Comparison of ENCODE assay signal across 19 cellular contexts in the genomic region with DNA sequence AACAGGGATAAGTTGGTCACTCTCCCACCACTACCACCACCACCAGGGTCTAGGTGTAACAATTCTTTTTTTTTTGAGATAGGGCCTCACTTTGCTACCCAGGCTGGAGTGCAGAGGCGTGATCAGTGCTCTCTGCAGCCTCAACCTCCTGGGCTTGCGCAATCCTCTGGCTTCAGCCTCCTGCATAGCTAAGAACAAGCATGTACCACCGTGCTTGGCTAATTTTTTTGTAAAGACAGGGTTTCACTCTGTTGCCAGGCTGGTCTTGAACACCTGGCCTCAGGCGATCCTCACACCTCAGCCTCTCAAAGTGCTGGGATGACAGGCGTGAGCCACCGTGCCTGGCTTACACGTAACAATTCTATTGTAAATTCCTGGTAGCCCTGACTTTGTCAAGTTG. TPM values are rescaled to one million over a fixed set of nuclear protein-coding genes. Genes with fewer than 3 reads are reported as not detected.
DNase-seq lines count a peak whose midpoint lies in the region; ATAC-seq, FAIRE-seq and TF ChIP-seq lines count a peak whose summit lies in the region.
"Had no signal": no experiment of that assay in that cellular context is flagged by ENCODE, and none has a peak within 500 bp of the region (broad histone marks: within the 10 kb centered on the region; RNA-seq: fewer than 3 reads in every experiment).

No MANE protein-coding gene starts in this region.

- TF ChIP-seq POLR2A in A549 (IDR thresholded peaks at IDR 0.05; ENCODE audit: low read length) (no peak), HepG2 (IDR thresholded peaks at IDR 0.05; ENCODE audit: insufficient read depth in 1 of 2, low read depth in 2 of 2, low read length in 2 of 2) (no peak)

- H3K27me3 ChIP-seq in KMS-11 (ENCODE audit: insufficient read depth, low read depth) (no peaks in the 10 kb centered on the region), HepG2 (ENCODE audit: control insufficient read depth in 1 of 2, insufficient read depth in 2 of 2, low read length in 2 of 2) (no peaks in the 10 kb centered on the region), PC-9 (ENCODE audit: insufficient read depth, low read depth) (no peaks in the 10 kb centered on the region)

- H3K4me1 ChIP-seq in A549, result no peaks in the 10 kb centered on the region
- H3K4me1 ChIP-seq in KMS-11 (ENCODE audit: low read depth, poor library complexity, severe bottlenecking), result peaks cover 25% of the 10 kb centered on the region
- H3K4me1 ChIP-seq in HepG2 (ENCODE audit: insufficient read depth, low read length), result peaks cover 47% of the 10 kb centered on the region
- peaks cover 17% of the 10 kb centered on the region for H3K4me1 ChIP-seq in PC-9 (replicated peaks; ENCODE audit: insufficient read depth)

- intact Hi-C loops in HepG2 (cut with micrococcal nuclease; ENCODE audit: unreplicated experiment) (loop anchor here (10.0 kb wide), 1 partner anchor 50 kb away; a partner anchor contains a TSS), PC-9 (cut with micrococcal nuclease; ENCODE audit: unreplicated experiment) (no loop called here)

- WGBS in A549 (ENCODE audit: missing lambda C conversion rate), result 80% methylated on average over 7 of the region's 7 CpGs
- WGBS in HepG2 (ENCODE audit: low lambda C conversion rate), result 86% methylated on average over 7 of the region's 7 CpGs

- no peak overlapping the region for H3K4me3 Mint-ChIP-seq in T-helper 17 cell
- H3K4me3 Mint-ChIP-seq: HFFc6 had no signal

- H3K4me2 ChIP-seq in A549 (no peak overlapping the region), KMS-11 (peak overlapping the region; percentile 36; the same call in 1 of the 2 replicates), HepG2 (ENCODE audit: low read depth, low read length) (no peak overlapping the region), PC-9 (no peak overlapping the region)

- H3K9me3 ChIP-seq in A549, result no peaks in the 10 kb centered on the region
- no peaks in the 10 kb centered on the region for H3K9me3 ChIP-seq in T-helper 17 cell (ENCODE audit: control insufficient read depth, low read length, poor library complexity, severe bottlenecking)
- no peaks in the 10 kb centered on the region for H3K9me3 ChIP-seq in HepG2 (ENCODE audit: low read length)
- no peaks in the 10 kb centered on the region for H3K9me3 ChIP-seq in PC-9 (ENCODE audit: insufficient read depth, low read depth)

- H3K27ac Mint-ChIP-seq in T-helper 17 cell, result peak overlapping the region; percentile 57
- H3K27ac Mint-ChIP-seq: HFFc6 had no signal

- peaks cover 3% of the 10 kb centered on the region for H3K36me3 Mint-ChIP-seq in T-helper 17 cell (ENCODE audit: low read depth)

- TF ChIP-seq CTCF in A549 (IDR thresholded peaks at IDR 0.05), result no peak
- TF ChIP-seq CTCF in KMS-11 (conservative IDR thresholded peaks at IDR 0.05; ENCODE audit: low read depth, low read length), result no peak
- no peak for TF ChIP-seq CTCF in HepG2 (CRISPR knock-in tag; IDR thresholded peaks at IDR 0.05)
- no peak for TF ChIP-seq CTCF in PC-9 (conservative IDR thresholded peaks at IDR 0.05)

- TF ChIP-seq RAD21 in A549 (conservative IDR thresholded peaks at IDR 0.05 in 1 of 2, IDR thresholded peaks at IDR 0.05 in 1 of 2) (no peak), HepG2 (CRISPR knock-in tag; IDR thresholded peaks at IDR 0.05) (no peak)

- no peaks in the 10 kb centered on the region for H3K27me3 Mint-ChIP-seq in T-helper 17 cell

- BruUV-seq in HepG2 (replicated peaks; lab: Mats Ljungman, UMichigan) (no TSS peak), PC-9 (replicated peaks; lab: Mats Ljungman, UMichigan) (no TSS peak)

- H3K4me3 ChIP-seq in A549, result no peak overlapping the region
- H3K4me3 ChIP-seq in KMS-11 (IDR thresholded peaks at IDR 0.05; ENCODE audit: insufficient read depth, low read depth, low read length), result no peak overlapping the region
- H3K4me3 ChIP-seq in HepG2 (replicated peaks in 1 of 3; ENCODE audit: insufficient read depth in 1 of 3, low read depth in 2 of 3, low read length in 3 of 3), result no peak overlapping the region
- no peak overlapping the region for H3K4me3 ChIP-seq in PC-9

- no peaks in the 10 kb centered on the region for H3K36me3 ChIP-seq in KMS-11 (ENCODE audit: insufficient read depth)
- no peaks in the 10 kb centered on the region for H3K36me3 ChIP-seq in HepG2 (replicated peaks in 1 of 2; ENCODE audit: control insufficient read depth in 1 of 2, insufficient read depth in 2 of 2, low read length in 2 of 2)
- no peaks in the 10 kb centered on the region for H3K36me3 ChIP-seq in PC-9 (ENCODE audit: low read depth)

- H3K79me2 ChIP-seq in KMS-11 (ENCODE audit: insufficient read depth, low read depth) (no peaks in the 10 kb centered on the region), HepG2 (ENCODE audit: insufficient read depth, low read length) (peaks cover 36% of the 10 kb centered on the region), PC-9 (ENCODE audit: low read depth) (no peaks in the 10 kb centered on the region)

- no peaks in the 10 kb centered on the region for H3K9me2 ChIP-seq in PC-9 (ENCODE audit: insufficient read depth)

- CTCF ChIA-PET in A549 (lab: Yijun Ruan, JAX) (no interaction called here), HepG2 (lab: Yijun Ruan, JAX; ENCODE audit: low intra/inter-chr PET ratio, low total read pairs) (no interaction called here), PC-9 (lab: Charles Lee) (no interaction called here)

- no peak overlapping the region for H3K27ac ChIP-seq in A549
- H3K27ac ChIP-seq in KMS-11, result no peak overlapping the region
- no peak overlapping the region for H3K27ac ChIP-seq in HepG2 (ENCODE audit: extremely low read length, insufficient read depth, low read length)
- no peak overlapping the region for H3K27ac ChIP-seq in PC-9

- H4K20me1 ChIP-seq in KMS-11 (ENCODE audit: insufficient read depth) (no peaks in the 10 kb centered on the region), HepG2 (ENCODE audit: insufficient read depth, low read length) (peaks cover 5% of the 10 kb centered on the region; the same call in 1 of the 2 replicates), PC-9 (ENCODE audit: insufficient read depth) (no peaks in the 10 kb centered on the region)

- ATAC-seq in A549 (no peak), T-helper 17 cell (no peak), HepG2 (no peak), GM18909 (IDR thresholded peaks at IDR 0.05; ENCODE audit: poor library complexity, unreplicated experiment) (no peak), HG03469 (IDR thresholded peaks at IDR 0.05; ENCODE audit: unreplicated experiment) (no peak)
- ATAC-seq: SK-N-SH treated with all-trans-retinoic acid at 6 μM for 48 hours had no signal

- H3K4me1 Mint-ChIP-seq in T-helper 17 cell, result peaks cover 54% of the 10 kb centered on the region

- no peak for TF ChIP-seq EP300 in A549 (IDR thresholded peaks at IDR 0.05)
- TF ChIP-seq EP300 in HepG2 (IDR thresholded peaks at IDR 0.05; ENCODE audit: low read depth in 2 of 2, low read length in 2 of 2), result no peak
- TF ChIP-seq EP300 in HepG2 (CRISPR knock-in tag; IDR thresholded peaks at IDR 0.05; ENCODE audit: borderline replicate concordance), result no peak

- DNase-seq in A549 (ENCODE audit: low read depth in 1 of 2, low spot score in 1 of 2) (no peak), T-helper 17 cell (no peak), HepG2 (ENCODE audit: low spot score) (no peak), PC-9 (no peak)
- DNase-seq in stimulated activated naive CD4-positive, alpha-beta T cell (lab: John Stamatoyannopoulos, UW), result no peak
- DNase-seq: C1 segment of cervical spinal cord, COR-L47, DMS153, HFFc6, IMR-90, NCI-H1436, NCI-H2081, NCI-H748 treated with DMSO at 0.1 percent for 48 hours, SHP77 treated with DMSO at 0.1 percent for 48 hours had no signal

- no peak overlapping the region for H2AFZ ChIP-seq in KMS-11 (ENCODE audit: low read depth)
- H2AFZ ChIP-seq in HepG2 (ENCODE audit: low read length), result no peak overlapping the region
- no peak overlapping the region for H2AFZ ChIP-seq in PC-9

- FAIRE-seq in A549 (lab: Jason Lieb, UNC), result no peak
- no peak for FAIRE-seq in HepG2 (lab: Jason Lieb, UNC)
- FAIRE-seq: GM19239 had no signal

- peaks cover 7% of the 10 kb centered on the region; the same call in 1 of the 2 replicates for H3F3A ChIP-seq in PC-9 (ENCODE audit: insufficient read depth, low read depth)

- POLR2A ChIA-PET in A549 (lab: Yijun Ruan, JAX) (no interaction called here), HepG2 (lab: Yijun Ruan, JAX) (no interaction called here), PC-9 (lab: Charles Lee; ENCODE audit: unreplicated experiment) (no interaction called here)

- no peak overlapping the region for H3K9ac ChIP-seq in KMS-11
- H3K9ac ChIP-seq in HepG2 (ENCODE audit: insufficient read depth, low read depth, low read length), result no peak overlapping the region

- in situ Hi-C loops in HepG2 (cut with HindIII; ENCODE audit: extremely low pct_ligation_motif_present, low pct_unique_long_range_greater_than_20kb), result no loop called here

RNA-seq across cellular contexts. Expression of a gene that starts 27.5 kb away (rescaled TPM):
- polyA plus RNA-seq in A549 (2011; rRNA removed) (2.0 and 3.1 TPM in 2 replicates), A549 (2017; fragmentation: RNase III; extraction: RNeasy Plus Mini Kit Qiagen cat#74134 plus additional on column Dnase treatment) (0.42 to 0.50 TPM (median 0.49 TPM) in 3 replicates), HepG2 (2011; rRNA removed) (12.9 and 15.3 TPM in 2 replicates)
- polyA plus RNA-seq in A549 (2012; cell fraction: cytosol; rRNA removed), result 0.42 and 0.53 TPM in 2 replicates
- polyA plus RNA-seq in A549 (2012; cell fraction: nucleus; rRNA removed), result 0.29 and 0.31 TPM in 2 replicates
- 2.4 and 4.8 TPM in 2 replicates for polyA minus RNA-seq in A549 (2011; rRNA and poly(A)+ RNA removed)
- total RNA-seq in T-helper 17 cell (10 to 100 TPM; 13.9 to 16.6 TPM), HepG2 (2016; rRNA removed; fragmentation: Illumina TruSeq; extraction: Trizol) (14.4 and 19.8 TPM in 2 replicates), PC-9 (2021) (19.5 and 19.8 TPM in 2 replicates)
- total RNA-seq in HepG2 (2016; cell fraction: cytosol; rRNA removed; fragmentation: Illumina TruSeq; extraction: Trizol; ENCODE audit: low read depth), result 3.5 and 3.6 TPM in 2 replicates
- total RNA-seq in HepG2 (2016; cell fraction: insoluble cytoplasmic fraction; rRNA removed; fragmentation: Illumina TruSeq; extraction: Trizol), result 14.0 and 19.0 TPM in 2 replicates
- 12.4 and 12.5 TPM in 2 replicates for total RNA-seq in HepG2 (2016; cell fraction: membrane; rRNA removed; fragmentation: Illumina TruSeq; extraction: Trizol)
- total RNA-seq in HepG2 (2016; cell fraction: nucleus; rRNA removed; fragmentation: Illumina TruSeq; extraction: Trizol), result 8.5 and 10.2 TPM in 2 replicates
- polyA plus RNA-seq in HepG2 (2011; cell fraction: cytosol; rRNA removed), result 12.3 and 15.4 TPM in 2 replicates
- polyA plus RNA-seq in HepG2 (2011; cell fraction: nucleus; rRNA removed), result 7.9 and 8.1 TPM in 2 replicates
- 5.9 and 8.4 TPM in 2 replicates for polyA plus RNA-seq in HepG2 (2012)
- polyA plus RNA-seq in HepG2 (2016; cell fraction: cytosol; fragmentation: Illumina TruSeq; extraction: Trizol; ENCODE audit: low read depth), result 5.6 TPM in 2 replicates
- 21.2 and 23.2 TPM in 2 replicates for polyA plus RNA-seq in HepG2 (2016; cell fraction: insoluble cytoplasmic fraction; fragmentation: Illumina TruSeq; extraction: Trizol; ENCODE audit: low read depth)
- polyA plus RNA-seq in HepG2 (2016; cell fraction: membrane; fragmentation: Illumina TruSeq; extraction: Trizol; ENCODE audit: low read depth), result 9.4 and 10.3 TPM in 2 replicates
- 21.7 and 22.4 TPM in 2 replicates for polyA plus RNA-seq in HepG2 (2016; cell fraction: nucleus; fragmentation: Illumina TruSeq; extraction: Trizol; ENCODE audit: insufficient read depth, low read depth)
- polyA minus RNA-seq in HepG2 (2011; rRNA and poly(A)+ RNA removed; ENCODE audit: low replicate concordance), result 7.1 and 26.4 TPM in 2 replicates
- polyA minus RNA-seq in HepG2 (2011; cell fraction: cytosol; rRNA and poly(A)+ RNA removed), result 9.8 and 10.3 TPM in 2 replicates
- polyA minus RNA-seq in HepG2 (2011; cell fraction: nucleus; rRNA and poly(A)+ RNA removed), result 4.6 and 5.3 TPM in 2 replicates

RNA-seq across cellular contexts. Expression of a gene that starts 45.9 kb away (rescaled TPM):
- 9.2 and 9.7 TPM in 2 replicates for polyA plus RNA-seq in A549 (2011; rRNA removed)
- 11.2 and 15.2 TPM in 2 replicates for polyA plus RNA-seq in A549 (2012; cell fraction: cytosol; rRNA removed)
- polyA plus RNA-seq in A549 (2012; cell fraction: nucleus; rRNA removed), result 10.8 and 16.6 TPM in 2 replicates
- 8.8 to 10.1 TPM (median 9.1 TPM) in 3 replicates for polyA plus RNA-seq in A549 (2017; fragmentation: RNase III; extraction: RNeasy Plus Mini Kit Qiagen cat#74134 plus additional on column Dnase treatment)
- 6.4 TPM in 2 replicates for polyA minus RNA-seq in A549 (2011; rRNA and poly(A)+ RNA removed)
- 10 to 100 TPM; 63.8 to 64.6 TPM for total RNA-seq in T-helper 17 cell
- 13.0 and 13.8 TPM in 2 replicates for total RNA-seq in HepG2 (2016; rRNA removed; fragmentation: Illumina TruSeq; extraction: Trizol)
- 2.3 TPM in 2 replicates for total RNA-seq in HepG2 (2016; cell fraction: cytosol; rRNA removed; fragmentation: Illumina TruSeq; extraction: Trizol; ENCODE audit: low read depth)
- total RNA-seq in HepG2 (2016; cell fraction: insoluble cytoplasmic fraction; rRNA removed; fragmentation: Illumina TruSeq; extraction: Trizol), result 12.7 and 13.4 TPM in 2 replicates
- total RNA-seq in HepG2 (2016; cell fraction: membrane; rRNA removed; fragmentation: Illumina TruSeq; extraction: Trizol), result 10.0 and 10.5 TPM in 2 replicates
- total RNA-seq in HepG2 (2016; cell fraction: nucleus; rRNA removed; fragmentation: Illumina TruSeq; extraction: Trizol), result 8.9 and 10.9 TPM in 2 replicates
- 9.2 and 10.7 TPM in 2 replicates for polyA plus RNA-seq in HepG2 (2011; rRNA removed)
- 9.6 and 10.5 TPM in 2 replicates for polyA plus RNA-seq in HepG2 (2011; cell fraction: cytosol; rRNA removed)
- 17.8 and 18.3 TPM in 2 replicates for polyA plus RNA-seq in HepG2 (2011; cell fraction: nucleus; rRNA removed)
- 10.9 and 11.2 TPM in 2 replicates for polyA plus RNA-seq in HepG2 (2012)
- polyA plus RNA-seq in HepG2 (2016; cell fraction: cytosol; fragmentation: Illumina TruSeq; extraction: Trizol; ENCODE audit: low read depth), result 2.3 and 2.5 TPM in 2 replicates
- polyA plus RNA-seq in HepG2 (2016; cell fraction: insoluble cytoplasmic fraction; fragmentation: Illumina TruSeq; extraction: Trizol; ENCODE audit: low read depth), result 20.7 and 23.4 TPM in 2 replicates
- polyA plus RNA-seq in HepG2 (2016; cell fraction: membrane; fragmentation: Illumina TruSeq; extraction: Trizol; ENCODE audit: low read depth), result 10.0 and 10.7 TPM in 2 replicates
- 27.9 and 30.3 TPM in 2 replicates for polyA plus RNA-seq in HepG2 (2016; cell fraction: nucleus; fragmentation: Illumina TruSeq; extraction: Trizol; ENCODE audit: insufficient read depth, low read depth)
- 11.5 and 20.5 TPM in 2 replicates for polyA minus RNA-seq in HepG2 (2011; rRNA and poly(A)+ RNA removed; ENCODE audit: low replicate concordance)
- 7.7 and 8.4 TPM in 2 replicates for polyA minus RNA-seq in HepG2 (2011; cell fraction: cytosol; rRNA and poly(A)+ RNA removed)
- 7.7 and 8.5 TPM in 2 replicates for polyA minus RNA-seq in HepG2 (2011; cell fraction: nucleus; rRNA and poly(A)+ RNA removed)
- total RNA-seq in PC-9 (2021), result 18.1 and 20.2 TPM in 2 replicates
